ENCODE assay signal across 28 cellular contexts in the genomic region with DNA sequence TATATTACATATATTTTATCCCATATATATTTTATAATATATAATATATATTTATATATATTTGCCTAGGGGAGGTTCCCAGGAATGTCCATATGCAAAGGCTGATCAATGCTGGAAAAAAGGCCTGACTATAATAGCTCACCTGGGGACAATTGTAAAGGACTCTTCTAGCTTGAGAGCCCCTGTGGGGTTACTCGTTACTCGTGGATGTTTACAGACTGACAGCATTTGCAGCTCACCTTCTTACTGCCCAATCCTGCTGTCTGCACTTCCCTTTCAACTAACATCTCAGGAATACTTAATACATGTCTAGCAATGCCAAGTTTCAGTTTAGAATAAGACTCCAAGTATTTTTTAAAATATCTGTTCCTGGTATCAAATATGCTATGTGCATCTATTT.
"Had no signal": no experiment of that assay in that cellular context is flagged by ENCODE, and none has a peak within 500 bp of the region (broad histone marks: within the 10 kb centered on the region; RNA-seq: fewer than 3 reads in every experiment).

No MANE protein-coding gene starts in this region.

- H3K27me3 ChIP-seq: adrenal gland, ascending aorta, brain microvascular endothelial cell, foreskin keratinocyte, right atrium auricular region, spleen had no signal

- H3K4me1 ChIP-seq: adrenal gland, ascending aorta, foreskin keratinocyte, psoas muscle, right atrium auricular region, spleen had no signal

- H3K4me3 Mint-ChIP-seq: activated naive CD8-positive, alpha-beta T cell; activated T-cell treated with anti-CD3 and anti-CD28 coated beads, Interleukin-2, amount 50 U/mL, for 4 hours; naive B cell; neural crest cell; T-helper 1 cell treated with Interleukin-12 subunit alpha and Interleukin-12 subunit beta and Interleukin-4 antibody, amounts not matched to agents 30 μg/mL and 1 μg/mL, for 36 hours; type B pancreatic cell had no signal

- H3K4me3 ChIP-seq: adrenal gland, ascending aorta, psoas muscle, right atrium auricular region, spleen, thoracic aorta had no signal

- H3K36me3 ChIP-seq: adrenal gland, ascending aorta, brain microvascular endothelial cell, right atrium auricular region, spleen, thoracic aorta had no signal

- H3K27me3 Mint-ChIP-seq: activated naive CD8-positive, alpha-beta T cell; naive B cell; type B pancreatic cell had no signal

- H3K27ac ChIP-seq: adrenal gland, ascending aorta, brain microvascular endothelial cell, foreskin keratinocyte, psoas muscle, right atrium auricular region, spleen, thoracic aorta had no signal

- ATAC-seq: activated T-cell treated with anti-CD3 and anti-CD28 coated beads, Interleukin-2, amount 50 U/mL, for 4 hours; foreskin keratinocyte; left cardiac atrium; psoas muscle had no signal

- H3K4me1 Mint-ChIP-seq: naive B cell, neural crest cell had no signal

- H3K27ac Mint-ChIP-seq: activated naive CD8-positive, alpha-beta T cell; activated T-helper 2 cell treated with anti-CD3 and anti-CD28 coated beads, Interferon-gamma antibody, Interleukin-2, Interleukin-4, amounts not matched to agents 10 μg/mL and 5 μg/mL and 100 μg/mL, durations not matched to agents 14 hours and 24 hours and 36 hours; naive B cell; T-helper 1 cell treated with Interleukin-12 subunit alpha and Interleukin-12 subunit beta and Interleukin-4 antibody, amounts not matched to agents 30 μg/mL and 1 μg/mL, for 36 hours; type B pancreatic cell had no signal

- DNase-seq: activated CD4-positive, alpha-beta T cell treated with anti-CD3 and anti-CD28 coated beads for 4 hours; activated CD4-positive, alpha-beta T cell treated with anti-CD3 and anti-CD28 coated beads, Interleukin-2, amount 50 U/mL, for 48 hours; activated CD4-positive, CD25-positive, alpha-beta regulatory T cell; activated CD8-positive, alpha-beta memory T cell treated with anti-CD3 and anti-CD28 coated beads, Interleukin-2, amount 50 U/mL, for 48 hours; activated naive CD4-positive, alpha-beta T cell; activated T-cell treated with anti-CD3 and anti-CD28 coated beads, Interleukin-2, amount 50 U/mL, for 4 hours; adrenal gland; brain microvascular endothelial cell; central memory CD4-positive, alpha-beta T cell; dermis blood vessel endothelial cell; effector CD8-positive, alpha-beta T cell; foreskin keratinocyte; left cardiac atrium; naive B cell; psoas muscle; spleen; stimulated activated CD4-positive, alpha-beta T cell treated with anti-CD3 and anti-CD28 coated beads, Interleukin-4, amount 100 ng/mL, for 1 hour; stimulated activated naive CD4-positive, alpha-beta T cell; T1000 had no signal

- H3K36me3 Mint-ChIP-seq: naive B cell, type B pancreatic cell had no signal

- FAIRE-seq: islet of Langerhans had no signal

- H3K9me3 ChIP-seq: adrenal gland, ascending aorta, psoas muscle, right atrium auricular region, thoracic aorta had no signal
